In genomic region chr3:32106929-32107362, GRCh38 we compare ENCODE assay signal across 8 cellular contexts. TPM values are rescaled to one million over a fixed set of nuclear protein-coding genes. Genes with fewer than 3 reads are reported as not detected.
DNase-seq lines count a peak whose midpoint lies in the region; ATAC-seq, FAIRE-seq and TF ChIP-seq lines count a peak whose summit lies in the region.

No MANE protein-coding gene starts in this region.

- H3K36me3 ChIP-seq in ES-I3 (ENCODE audit: insufficient read depth, low read length): no peaks in the 10 kb centered on the region

- DNase-seq in UCSD-AML1 (lab: John Stamatoyannopoulos, UW; ENCODE audit: unreplicated experiment) (peak; percentile 46), fibroblast of villous mesenchyme (ENCODE audit: low read depth) (peak; percentile 31), omental fat pad (ENCODE audit: low spot score) (no peak), H54 (ENCODE audit: insufficient read length, low spot score) (no peak), HPDE6-E6E7 (ENCODE audit: extremely low spot score) (no peak)

- H3K9me3 ChIP-seq in ES-I3 (ENCODE audit: control insufficient read depth, insufficient read depth, low read length): no peaks in the 10 kb centered on the region; the same call in none of the 2 replicates

- H3K9ac ChIP-seq in ES-I3 (ENCODE audit: low read depth, low read length): peak overlapping the region; percentile 65

- TF ChIP-seq CTCF in fibroblast of villous mesenchyme (IDR thresholded peaks at IDR 0.05; ENCODE audit: insufficient read depth, low read depth, low read length) (no peak), omental fat pad (IDR thresholded peaks at IDR 0.05) (no peak)

- peak; percentile 0 for ATAC-seq in HG03045 (IDR thresholded peaks at IDR 0.05; ENCODE audit: unreplicated experiment)
- peak; percentile 20 for ATAC-seq in omental fat pad (ENCODE audit: low FRiP score)
- ATAC-seq in GM18505 (IDR thresholded peaks at IDR 0.05; ENCODE audit: unreplicated experiment): no peak

- H3K4me3 ChIP-seq in fibroblast of villous mesenchyme (ENCODE audit: low read depth, low read length): peak overlapping the region; percentile 67

- TF ChIP-seq POLR2A in GM18505 (IDR thresholded peaks at IDR 0.05; ENCODE audit: borderline replicate concordance, extremely low read depth, insufficient read depth, insufficient read length) (no peak), H54 (IDR thresholded peaks at IDR 0.05; ENCODE audit: low read depth, low read length) (no peak)

- no peak for FAIRE-seq in H54 (lab: Jason Lieb, UNC)

- H3K4me1 ChIP-seq in ES-I3 (ENCODE audit: insufficient read depth, low read length): no peaks in the 10 kb centered on the region

RNA-seq across cellular contexts. Expression of gene GPD1L, which starts 0.5 kb away (rescaled TPM):
- total RNA-seq in fibroblast of villous mesenchyme: 3.5 and 7.8 TPM in 2 replicates
- 100 to 1,000 TPM in 3 of 4 donors, 10 to 100 TPM in 1; 54.8 to 114 (median 107) TPM for total RNA-seq in omental fat pad

Comparison
In these comparisons a context has a peak if more than half of its experiments do, and no peak if none do; other contexts are left out.
1. DNase-seq: peak in UCSD-AML1 (single experiment) and fibroblast of villous mesenchyme (single experiment); none in omental fat pad (single experiment), H54 (single experiment) and HPDE6-E6E7 (single experiment).